8 cellular contexts compared by ENCODE assay signal in genomic region chr6:31396422-31397152, GRCh38. TPM values are rescaled to one million over a fixed set of nuclear protein-coding genes. Genes with fewer than 3 reads are reported as not detected.
DNase-seq lines count a peak whose midpoint lies in the region; ATAC-seq, FAIRE-seq and TF ChIP-seq lines count a peak whose summit lies in the region.

No MANE protein-coding gene starts in this region.

- ATAC-seq in SK-N-SH treated with all-trans-retinoic acid at 6 μM for 48 hours (peak; percentile 51), HG02571 (IDR thresholded peaks at IDR 0.05; ENCODE audit: unreplicated experiment) (no peak)

- no peaks in the 10 kb centered on the region for H3K9me3 Mint-ChIP-seq in activated naive CD4-positive, alpha-beta T cell treated with anti-CD3 and anti-CD28 coated beads, Interleukin-2, amount 10 ng/mL, durations not matched to agents 7 days and 5 days
- H3K9me3 Mint-ChIP-seq in glutamatergic neuron (ENCODE audit: unreplicated experiment), result no peaks in the 10 kb centered on the region

- peaks cover 23% of the 10 kb centered on the region for H3K4me1 Mint-ChIP-seq in activated naive CD4-positive, alpha-beta T cell treated with anti-CD3 and anti-CD28 coated beads, Interleukin-2, amount 10 ng/mL, durations not matched to agents 7 days and 5 days
- H3K4me1 Mint-ChIP-seq in glutamatergic neuron (ENCODE audit: low read depth, unreplicated experiment), result peaks cover 6% of the 10 kb centered on the region

- peak; percentile 83 for FAIRE-seq in urothelium cell line (lab: Jason Lieb, UNC)

- no peak overlapping the region for H3K4me3 Mint-ChIP-seq in activated naive CD4-positive, alpha-beta T cell treated with anti-CD3 and anti-CD28 coated beads, Interleukin-2, amount 10 ng/mL, durations not matched to agents 7 days and 5 days
- no peak overlapping the region for H3K4me3 Mint-ChIP-seq in glutamatergic neuron (ENCODE audit: unreplicated experiment)

- H3K36me3 Mint-ChIP-seq in activated naive CD4-positive, alpha-beta T cell treated with anti-CD3 and anti-CD28 coated beads, Interleukin-2, amount 10 ng/mL, durations not matched to agents 7 days and 5 days, result peaks cover 6% of the 10 kb centered on the region
- H3K36me3 Mint-ChIP-seq in glutamatergic neuron (ENCODE audit: unreplicated experiment), result no peaks in the 10 kb centered on the region

- CTCF ChIA-PET in activated naive CD4-positive, alpha-beta T cell treated with anti-CD3 and anti-CD28 coated beads, Interleukin-2, amount 10 ng/mL, durations not matched to agents 7 days and 5 days (lab: Charles Lee), result interaction anchor here (1.0 to 9.1 kb wide), 5 partner anchors 34 to 145 kb away, joined by 3 to 69 read pairs (median 3); partner anchors contain the start of gene DDX39B

- peak; percentile 84 for TF ChIP-seq CTCF in GM10266 (IDR thresholded peaks at IDR 0.05; ENCODE audit: control insufficient read depth, insufficient read depth, low read depth, missing control alignments)
- TF ChIP-seq CTCF in glutamatergic neuron (IDR thresholded peaks at IDR 0.05; ENCODE audit: partially characterized antibody, unreplicated experiment), result peak; percentile 77

- peaks cover 13% of the 10 kb centered on the region for H3K27me3 Mint-ChIP-seq in activated naive CD4-positive, alpha-beta T cell treated with anti-CD3 and anti-CD28 coated beads, Interleukin-2, amount 10 ng/mL, durations not matched to agents 7 days and 5 days
- peaks cover 19% of the 10 kb centered on the region for H3K27me3 Mint-ChIP-seq in glutamatergic neuron (ENCODE audit: unreplicated experiment)

- DNase-seq in GM10266 (ENCODE audit: extremely low spot score) (peak; percentile 69), LoVo (ENCODE audit: low spot score) (peak; percentile 67), glutamatergic neuron (peak; percentile 92), pons (ENCODE audit: low spot score) (peak; percentile 73), urothelium cell line (ENCODE audit: low spot score) (peak; percentile 62)
- DNase-seq in activated naive CD4-positive, alpha-beta T cell treated with anti-CD3 and anti-CD28 coated beads, Interleukin-2, amount 10 ng/mL, durations not matched to agents 7 days and 5 days, result peak; percentile 92

- no peak overlapping the region for H3K27ac Mint-ChIP-seq in activated naive CD4-positive, alpha-beta T cell treated with anti-CD3 and anti-CD28 coated beads, Interleukin-2, amount 10 ng/mL, durations not matched to agents 7 days and 5 days
- no peak overlapping the region for H3K27ac Mint-ChIP-seq in glutamatergic neuron (ENCODE audit: unreplicated experiment)

TF ChIP-seq in SK-N-SH treated with all-trans-retinoic acid at 6 μM for 48 hours, 23 proteins besides CTCF, POLR2A, EP300 and RAD21:
- TF ChIP-seq ISL1 (CRISPR knock-in tag; IDR thresholded peaks at IDR 0.05) (no peak), ZFP3 (CRISPR knock-in tag; IDR thresholded peaks at IDR 0.05) (no peak), TOX (CRISPR knock-in tag; IDR thresholded peaks at IDR 0.05; ENCODE audit: borderline replicate concordance) (no peak)
- TF ChIP-seq, protein P1, sequence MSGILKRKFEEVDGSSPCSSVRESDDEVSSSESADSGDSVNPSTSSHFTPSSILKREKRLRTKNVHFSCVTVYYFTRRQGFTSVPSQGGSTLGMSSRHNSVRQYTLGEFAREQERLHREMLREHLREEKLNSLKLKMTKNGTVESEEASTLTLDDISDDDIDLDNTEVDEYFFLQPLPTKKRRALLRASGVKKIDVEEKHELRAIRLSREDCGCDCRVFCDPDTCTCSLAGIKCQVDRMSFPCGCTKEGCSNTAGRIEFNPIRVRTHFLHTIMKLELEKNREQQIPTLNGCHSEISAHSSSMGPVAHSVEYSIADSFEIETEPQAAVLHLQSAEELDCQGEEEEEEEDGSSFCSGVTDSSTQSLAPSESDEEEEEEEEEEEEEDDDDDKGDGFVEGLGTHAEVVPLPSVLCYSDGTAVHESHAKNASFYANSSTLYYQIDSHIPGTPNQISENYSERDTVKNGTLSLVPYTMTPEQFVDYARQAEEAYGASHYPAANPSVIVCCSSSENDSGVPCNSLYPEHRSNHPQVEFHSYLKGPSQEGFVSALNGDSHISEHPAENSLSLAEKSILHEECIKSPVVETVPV (CRISPR knock-in tag; IDR thresholded peaks at IDR 0.05), result no peak

RNA-seq across cellular contexts. Expression of gene MICA, which starts 6.8 kb away (rescaled TPM):
- total RNA-seq in glutamatergic neuron (ENCODE audit: unreplicated experiment), result 0.42 TPM

RNA-seq across cellular contexts. Expression of gene HLA-B, which starts 39.6 kb away (rescaled TPM):
- 11.4 TPM for total RNA-seq in glutamatergic neuron (ENCODE audit: unreplicated experiment)
